Comparison of ENCODE assay signal across 17 cellular contexts in genomic region chr10:104501864-104502579, GRCh38.
DNase-seq lines count a peak whose midpoint lies in the region; ATAC-seq and TF ChIP-seq lines count a peak whose summit lies in the region.
"Had no signal": no experiment of that assay in that cellular context is flagged by ENCODE, and none has a peak within 500 bp of the region (broad histone marks: within the 10 kb centered on the region; RNA-seq: fewer than 3 reads in every experiment).

No MANE protein-coding gene starts in this region.

- no peak overlapping the region for H3K27ac ChIP-seq in BLaER1
- H3K27ac ChIP-seq in GM23338 (ENCODE audit: low read depth): no peak overlapping the region
- peak overlapping the region in 1 of 2 experiments; percentile 84; a peak in 2 of 4 replicates for H3K27ac ChIP-seq in SK-N-SH (ENCODE audit: low read depth in 2 of 2, low read length in 1 of 2)
- H3K27ac ChIP-seq: C4-2B, SJSA1 had no signal

- H3K9ac ChIP-seq in BLaER1 (no peak overlapping the region), SK-N-SH (no peak overlapping the region)

- H3K4me3 Mint-ChIP-seq in GM23338: no peak overlapping the region

- WGBS in SK-N-SH (ENCODE audit: low lambda C conversion rate): 43% methylated on average over 7 of the region's 7 CpGs

- H3K4me1 ChIP-seq in BLaER1: 0 out of 2 replicates have a peak, but pooled peaks cover 5% of the 10 kb centered on the region
- no peaks in the 10 kb centered on the region for H3K4me1 ChIP-seq in GM23338 (ENCODE audit: insufficient read depth)
- peaks cover 0 to 33% of the 10 kb centered on the region in 2 experiments; a peak in 2 of 4 replicates for H3K4me1 ChIP-seq in SK-N-SH (ENCODE audit: control insufficient read depth in 1 of 2, insufficient read depth in 2 of 2, low read depth in 1 of 2, low read length in 1 of 2)
- H3K4me1 ChIP-seq: SJSA1 had no signal

- H2AFZ ChIP-seq in GM23338 (peak overlapping the region; percentile 28; the same call in 1 of the 2 replicates), SK-N-SH (ENCODE audit: low read depth) (no peak overlapping the region)

- TF ChIP-seq RAD21 in SK-N-SH (IDR thresholded peaks at IDR 0.05; ENCODE audit: low read length): no peak

- H3K27me3 ChIP-seq in BLaER1: no peaks in the 10 kb centered on the region
- H3K27me3 ChIP-seq in GM23338 (ENCODE audit: insufficient read depth): no peaks in the 10 kb centered on the region
- H3K27me3 ChIP-seq in SK-N-SH (ENCODE audit: insufficient read depth): no peaks in the 10 kb centered on the region
- H3K27me3 ChIP-seq: SJSA1 had no signal

- TF ChIP-seq EP300 in SK-N-SH (IDR thresholded peaks at IDR 0.05; ENCODE audit: borderline replicate concordance in 1 of 2, low read depth in 1 of 2, low read length in 1 of 2): no peak

- H3K4me1 Mint-ChIP-seq in GM23338: peaks cover 21% of the 10 kb centered on the region

- POLR2A ChIA-PET in SK-N-SH (lab: Yijun Ruan, JAX): interaction anchor here (0.5 to 1.3 kb wide), 2 partner anchors 14 to 681 kb away, joined by 3 read pairs; no protein-coding TSS in a partner anchor

- H3K9me2 ChIP-seq in GM23338 (ENCODE audit: insufficient read depth) (no peaks in the 10 kb centered on the region), SK-N-SH (no peaks in the 10 kb centered on the region)

- peaks cover 2% of the 10 kb centered on the region for H3K27me3 Mint-ChIP-seq in GM23338 (ENCODE audit: insufficient read depth, low read depth, poor library complexity)

- H4K20me1 ChIP-seq in BLaER1 (no peaks in the 10 kb centered on the region), GM23338 (replicated peaks; ENCODE audit: insufficient read depth) (no peaks in the 10 kb centered on the region), SK-N-SH (ENCODE audit: insufficient read depth) (no peaks in the 10 kb centered on the region)

- H3K27ac Mint-ChIP-seq in GM23338: no peak overlapping the region

- H3K9me3 ChIP-seq in BLaER1 (no peaks in the 10 kb centered on the region), SK-N-SH (no peaks in the 10 kb centered on the region)
- H3K9me3 ChIP-seq: SJSA1 had no signal

- H3K79me2 ChIP-seq in GM23338 (replicated peaks; ENCODE audit: insufficient read depth) (no peaks in the 10 kb centered on the region), SK-N-SH (ENCODE audit: insufficient read depth) (no peaks in the 10 kb centered on the region)

- H3K4me2 ChIP-seq in BLaER1 (peak overlapping the region; percentile 13; the same call in 1 of the 2 replicates), GM23338 (no peak overlapping the region), SK-N-SH (no peak overlapping the region)

- no peak overlapping the region for H3K4me3 ChIP-seq in BLaER1
- H3K4me3 ChIP-seq in GM23338: no peak overlapping the region
- no peak overlapping the region for H3K4me3 ChIP-seq in SK-N-SH (ENCODE audit: low read depth in 2 of 2, low read length in 1 of 2)
- H3K4me3 ChIP-seq: SJSA1 had no signal

- no peak for DNase-seq in GM23338 (ENCODE audit: low spot score)
- peak; percentile 59 for DNase-seq in SK-N-SH
- DNase-seq in iPS-NIHi11 (ENCODE audit: low spot score): peak; percentile 44
- no peak for DNase-seq in inferior parietal cortex (ENCODE audit: extremely low spot score)
- no peak for DNase-seq in cerebellar nuclear complex (lab: John Stamatoyannopoulos, UW)
- DNase-seq in NAMALWA (ENCODE audit: low spot score): no peak
- DNase-seq: ACHN, GOT3, KBM-7, NCI-H2029, NCI-H446 treated with DMSO at 0.1 percent for 48 hours, NCI-H774, SW 1271 had no signal

- H3K36me3 ChIP-seq in BLaER1 (no peaks in the 10 kb centered on the region), GM23338 (ENCODE audit: insufficient read depth) (no peaks in the 10 kb centered on the region), SK-N-SH (replicated peaks in 1 of 2; ENCODE audit: control insufficient read depth in 1 of 2, insufficient read depth in 2 of 2, low read length in 1 of 2) (no peaks in the 10 kb centered on the region)
- H3K36me3 ChIP-seq: SJSA1 had no signal

- no peaks in the 10 kb centered on the region for H3K36me3 Mint-ChIP-seq in GM23338 (ENCODE audit: low read depth)

- no peak for TF ChIP-seq CTCF in GM23338 (conservative IDR thresholded peaks at IDR 0.05; ENCODE audit: low read depth in 2 of 2)
- no peak for TF ChIP-seq CTCF in SK-N-SH (IDR thresholded peaks at IDR 0.05)

- CTCF ChIA-PET in SK-N-SH (lab: Yijun Ruan, JAX): interaction anchor here (0.8 to 5.1 kb wide), 6 partner anchors 14 to 119 kb away, joined by 3 to 26 read pairs (median 4); no protein-coding TSS in a partner anchor

- H3F3A ChIP-seq in GM23338 (replicated peaks; ENCODE audit: low read depth) (no peaks in the 10 kb centered on the region), SK-N-SH (replicated peaks; ENCODE audit: insufficient read depth) (no peaks in the 10 kb centered on the region)

- ATAC-seq in GM23338: peak; percentile 51
- ATAC-seq: HepG2 had no signal

- no peaks in the 10 kb centered on the region; the same call in 2 of the 3 replicates for H3K9me3 Mint-ChIP-seq in GM23338

TF ChIP-seq in GM23338, 12 proteins besides CTCF, POLR2A, EP300 and RAD21 (continues in another document):
- no peak for TF ChIP-seq REST (IDR thresholded peaks at IDR 0.05; ENCODE audit: unreplicated experiment)
- no peak for TF ChIP-seq NANOG (IDR thresholded peaks at IDR 0.05; ENCODE audit: borderline replicate concordance)
- TF ChIP-seq ETS1 (IDR thresholded peaks at IDR 0.05): no peak

TF ChIP-seq in SK-N-SH, 30 proteins besides CTCF, POLR2A, EP300 and RAD21:
- no peak for TF ChIP-seq USF1 (IDR thresholded peaks at IDR 0.05; ENCODE audit: borderline replicate concordance, low read depth)
- TF ChIP-seq GATA2 (CRISPR knock-in tag; IDR thresholded peaks at IDR 0.05): peak; percentile 57
- TF ChIP-seq CHD2 (IDR thresholded peaks at IDR 0.05; ENCODE audit: low read length, partially characterized antibody): peak; percentile 56
- peak; percentile 70; the same call in 1 of the 2 replicates for TF ChIP-seq MXI1 (IDR thresholded peaks at IDR 0.05; ENCODE audit: low read depth, low read length)
TF ChIP-seq in SK-N-SH: peak in this region for 3.

Comparison
In these comparisons a context has a peak if more than half of its experiments do, and no peak if none do; other contexts are left out.
1. DNase-seq: peak in SK-N-SH (single experiment) and iPS-NIHi11 (single experiment); none in GM23338 (single experiment), inferior parietal cortex (single experiment), cerebellar nuclear complex (0 of 2) and NAMALWA (single experiment).